Comparison of ENCODE assay signal across 1 cellular context in the genomic region with DNA sequence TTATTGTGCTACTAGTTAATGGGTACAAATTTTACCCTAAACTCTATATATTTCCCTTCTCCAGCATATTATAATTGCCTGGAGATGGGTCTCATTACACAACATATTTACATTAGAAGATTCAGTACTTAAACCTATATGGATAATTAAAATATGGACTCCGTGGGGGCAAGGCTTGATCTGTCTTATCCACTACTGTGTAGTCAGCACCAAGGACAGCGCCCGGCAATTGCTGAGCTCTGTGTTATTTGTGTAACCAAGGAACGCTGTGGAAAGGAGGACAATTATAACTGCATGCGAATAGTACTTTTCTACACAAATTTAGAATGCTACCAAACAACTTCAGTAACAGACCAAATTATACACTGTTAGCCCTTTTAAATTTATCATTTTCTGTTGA.
TF ChIP-seq lines count a peak whose summit lies in the region.

No MANE protein-coding gene starts in this region.

TF ChIP-seq in HEK293, 187 proteins besides CTCF, POLR2A, EP300 and RAD21 (continued from another document):
- no peak for TF ChIP-seq AEBP2 (tag by site-specific recombination; IDR thresholded peaks at IDR 0.05; ENCODE audit: borderline replicate concordance)
